1 cellular context compared by ENCODE assay signal in the genomic region with DNA sequence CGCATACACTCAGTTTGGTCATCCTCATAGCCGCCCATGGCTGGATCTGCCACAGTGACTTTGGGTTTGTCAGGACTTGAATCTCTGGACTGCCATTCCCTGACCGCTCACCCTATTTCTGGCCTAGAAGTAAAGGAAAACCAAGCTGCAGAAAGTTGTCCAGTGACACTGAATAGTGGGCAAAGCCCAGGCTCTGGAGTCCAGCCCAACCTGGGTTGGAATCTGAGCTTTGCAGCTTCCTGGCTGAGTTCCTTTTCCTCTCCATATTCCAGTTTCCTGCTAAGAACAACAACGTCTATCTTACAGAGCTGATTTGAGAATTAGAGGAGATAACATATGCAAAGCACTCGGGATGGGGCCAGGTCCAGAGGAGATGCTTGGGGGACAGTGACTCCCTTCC.
TF ChIP-seq lines count a peak whose summit lies in the region.

No MANE protein-coding gene starts in this region.

TF ChIP-seq in HepG2, 621 proteins besides CTCF, POLR2A, EP300 and RAD21:
- TF ChIP-seq SKI (IDR thresholded peaks at IDR 0.05; ENCODE audit: partially characterized antibody) (no peak), ZNF781 (CRISPR knock-in tag; IDR thresholded peaks at IDR 0.05; ENCODE audit: borderline replicate concordance, not compliant biosample characterization) (no peak), JDP2 (CRISPR knock-in tag; IDR thresholded peaks at IDR 0.05; ENCODE audit: borderline replicate concordance) (no peak), PRMT3 (CRISPR knock-in tag; IDR thresholded peaks at IDR 0.05; ENCODE audit: borderline replicate concordance, low read depth) (no peak), ZNF510 (CRISPR knock-in tag; IDR thresholded peaks at IDR 0.05; ENCODE audit: low read depth) (no peak), ZNF263 (CRISPR knock-in tag; IDR thresholded peaks at IDR 0.05) (no peak), ZNF562 (CRISPR knock-in tag; IDR thresholded peaks at IDR 0.05; ENCODE audit: borderline replicate concordance) (no peak), FOXC1 (CRISPR knock-in tag; IDR thresholded peaks at IDR 0.05; ENCODE audit: borderline replicate concordance) (no peak), AKAP8 (CRISPR knock-in tag; IDR thresholded peaks at IDR 0.05) (no peak), CCDC6 (CRISPR knock-in tag; IDR thresholded peaks at IDR 0.05) (no peak), CEBPG (CRISPR knock-in tag; IDR thresholded peaks at IDR 0.05) (no peak), KDM5B (CRISPR knock-in tag; IDR thresholded peaks at IDR 0.05; ENCODE audit: borderline replicate concordance) (no peak), ZNF550 (CRISPR knock-in tag; IDR thresholded peaks at IDR 0.05; ENCODE audit: borderline replicate concordance) (no peak), HHEX (CRISPR knock-in tag; IDR thresholded peaks at IDR 0.05) (no peak), ZNF24 (IDR thresholded peaks at IDR 0.05) (no peak)
- TF ChIP-seq, protein P1, sequence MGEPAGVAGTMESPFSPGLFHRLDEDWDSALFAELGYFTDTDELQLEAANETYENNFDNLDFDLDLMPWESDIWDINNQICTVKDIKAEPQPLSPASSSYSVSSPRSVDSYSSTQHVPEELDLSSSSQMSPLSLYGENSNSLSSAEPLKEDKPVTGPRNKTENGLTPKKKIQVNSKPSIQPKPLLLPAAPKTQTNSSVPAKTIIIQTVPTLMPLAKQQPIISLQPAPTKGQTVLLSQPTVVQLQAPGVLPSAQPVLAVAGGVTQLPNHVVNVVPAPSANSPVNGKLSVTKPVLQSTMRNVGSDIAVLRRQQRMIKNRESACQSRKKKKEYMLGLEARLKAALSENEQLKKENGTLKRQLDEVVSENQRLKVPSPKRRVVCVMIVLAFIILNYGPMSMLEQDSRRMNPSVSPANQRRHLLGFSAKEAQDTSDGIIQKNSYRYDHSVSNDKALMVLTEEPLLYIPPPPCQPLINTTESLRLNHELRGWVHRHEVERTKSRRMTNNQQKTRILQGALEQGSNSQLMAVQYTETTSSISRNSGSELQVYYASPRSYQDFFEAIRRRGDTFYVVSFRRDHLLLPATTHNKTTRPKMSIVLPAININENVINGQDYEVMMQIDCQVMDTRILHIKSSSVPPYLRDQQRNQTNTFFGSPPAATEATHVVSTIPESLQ (CRISPR knock-in tag; conservative IDR thresholded peaks at IDR 0.05): no peak
- TF ChIP-seq, protein P2, sequence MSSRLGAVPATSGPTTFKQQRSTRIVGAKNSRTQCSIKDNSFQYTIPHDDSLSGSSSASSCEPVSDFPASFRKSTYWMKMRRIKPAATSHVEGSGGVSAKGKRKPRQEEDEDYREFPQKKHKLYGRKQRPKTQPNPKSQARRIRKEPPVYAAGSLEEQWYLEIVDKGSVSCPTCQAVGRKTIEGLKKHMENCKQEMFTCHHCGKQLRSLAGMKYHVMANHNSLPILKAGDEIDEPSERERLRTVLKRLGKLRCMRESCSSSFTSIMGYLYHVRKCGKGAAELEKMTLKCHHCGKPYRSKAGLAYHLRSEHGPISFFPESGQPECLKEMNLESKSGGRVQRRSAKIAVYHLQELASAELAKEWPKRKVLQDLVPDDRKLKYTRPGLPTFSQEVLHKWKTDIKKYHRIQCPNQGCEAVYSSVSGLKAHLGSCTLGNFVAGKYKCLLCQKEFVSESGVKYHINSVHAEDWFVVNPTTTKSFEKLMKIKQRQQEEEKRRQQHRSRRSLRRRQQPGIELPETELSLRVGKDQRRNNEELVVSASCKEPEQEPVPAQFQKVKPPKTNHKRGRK (CRISPR knock-in tag; IDR thresholded peaks at IDR 0.05): no peak
- TF ChIP-seq, protein P3, sequence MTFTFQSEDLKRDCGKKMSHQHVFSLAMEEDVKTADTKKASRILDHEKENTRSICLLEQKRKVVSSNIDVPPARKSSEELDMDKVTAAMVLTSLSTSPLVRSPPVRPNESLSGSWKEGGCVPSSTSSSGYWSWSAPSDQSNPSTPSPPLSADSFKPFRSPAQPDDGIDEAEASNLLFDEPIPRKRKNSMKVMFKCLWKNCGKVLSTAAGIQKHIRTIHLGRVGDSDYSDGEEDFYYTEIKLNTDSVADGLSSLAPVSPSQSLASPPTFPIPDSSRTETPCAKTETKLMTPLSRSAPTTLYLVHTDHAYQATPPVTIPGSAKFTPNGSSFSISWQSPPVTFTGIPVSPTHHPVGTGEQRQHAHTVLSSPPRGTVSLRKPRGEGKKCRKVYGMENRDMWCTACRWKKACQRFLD (CRISPR knock-in tag; IDR thresholded peaks at IDR 0.05; ENCODE audit: borderline replicate concordance): no peak
- TF ChIP-seq, protein P4, sequence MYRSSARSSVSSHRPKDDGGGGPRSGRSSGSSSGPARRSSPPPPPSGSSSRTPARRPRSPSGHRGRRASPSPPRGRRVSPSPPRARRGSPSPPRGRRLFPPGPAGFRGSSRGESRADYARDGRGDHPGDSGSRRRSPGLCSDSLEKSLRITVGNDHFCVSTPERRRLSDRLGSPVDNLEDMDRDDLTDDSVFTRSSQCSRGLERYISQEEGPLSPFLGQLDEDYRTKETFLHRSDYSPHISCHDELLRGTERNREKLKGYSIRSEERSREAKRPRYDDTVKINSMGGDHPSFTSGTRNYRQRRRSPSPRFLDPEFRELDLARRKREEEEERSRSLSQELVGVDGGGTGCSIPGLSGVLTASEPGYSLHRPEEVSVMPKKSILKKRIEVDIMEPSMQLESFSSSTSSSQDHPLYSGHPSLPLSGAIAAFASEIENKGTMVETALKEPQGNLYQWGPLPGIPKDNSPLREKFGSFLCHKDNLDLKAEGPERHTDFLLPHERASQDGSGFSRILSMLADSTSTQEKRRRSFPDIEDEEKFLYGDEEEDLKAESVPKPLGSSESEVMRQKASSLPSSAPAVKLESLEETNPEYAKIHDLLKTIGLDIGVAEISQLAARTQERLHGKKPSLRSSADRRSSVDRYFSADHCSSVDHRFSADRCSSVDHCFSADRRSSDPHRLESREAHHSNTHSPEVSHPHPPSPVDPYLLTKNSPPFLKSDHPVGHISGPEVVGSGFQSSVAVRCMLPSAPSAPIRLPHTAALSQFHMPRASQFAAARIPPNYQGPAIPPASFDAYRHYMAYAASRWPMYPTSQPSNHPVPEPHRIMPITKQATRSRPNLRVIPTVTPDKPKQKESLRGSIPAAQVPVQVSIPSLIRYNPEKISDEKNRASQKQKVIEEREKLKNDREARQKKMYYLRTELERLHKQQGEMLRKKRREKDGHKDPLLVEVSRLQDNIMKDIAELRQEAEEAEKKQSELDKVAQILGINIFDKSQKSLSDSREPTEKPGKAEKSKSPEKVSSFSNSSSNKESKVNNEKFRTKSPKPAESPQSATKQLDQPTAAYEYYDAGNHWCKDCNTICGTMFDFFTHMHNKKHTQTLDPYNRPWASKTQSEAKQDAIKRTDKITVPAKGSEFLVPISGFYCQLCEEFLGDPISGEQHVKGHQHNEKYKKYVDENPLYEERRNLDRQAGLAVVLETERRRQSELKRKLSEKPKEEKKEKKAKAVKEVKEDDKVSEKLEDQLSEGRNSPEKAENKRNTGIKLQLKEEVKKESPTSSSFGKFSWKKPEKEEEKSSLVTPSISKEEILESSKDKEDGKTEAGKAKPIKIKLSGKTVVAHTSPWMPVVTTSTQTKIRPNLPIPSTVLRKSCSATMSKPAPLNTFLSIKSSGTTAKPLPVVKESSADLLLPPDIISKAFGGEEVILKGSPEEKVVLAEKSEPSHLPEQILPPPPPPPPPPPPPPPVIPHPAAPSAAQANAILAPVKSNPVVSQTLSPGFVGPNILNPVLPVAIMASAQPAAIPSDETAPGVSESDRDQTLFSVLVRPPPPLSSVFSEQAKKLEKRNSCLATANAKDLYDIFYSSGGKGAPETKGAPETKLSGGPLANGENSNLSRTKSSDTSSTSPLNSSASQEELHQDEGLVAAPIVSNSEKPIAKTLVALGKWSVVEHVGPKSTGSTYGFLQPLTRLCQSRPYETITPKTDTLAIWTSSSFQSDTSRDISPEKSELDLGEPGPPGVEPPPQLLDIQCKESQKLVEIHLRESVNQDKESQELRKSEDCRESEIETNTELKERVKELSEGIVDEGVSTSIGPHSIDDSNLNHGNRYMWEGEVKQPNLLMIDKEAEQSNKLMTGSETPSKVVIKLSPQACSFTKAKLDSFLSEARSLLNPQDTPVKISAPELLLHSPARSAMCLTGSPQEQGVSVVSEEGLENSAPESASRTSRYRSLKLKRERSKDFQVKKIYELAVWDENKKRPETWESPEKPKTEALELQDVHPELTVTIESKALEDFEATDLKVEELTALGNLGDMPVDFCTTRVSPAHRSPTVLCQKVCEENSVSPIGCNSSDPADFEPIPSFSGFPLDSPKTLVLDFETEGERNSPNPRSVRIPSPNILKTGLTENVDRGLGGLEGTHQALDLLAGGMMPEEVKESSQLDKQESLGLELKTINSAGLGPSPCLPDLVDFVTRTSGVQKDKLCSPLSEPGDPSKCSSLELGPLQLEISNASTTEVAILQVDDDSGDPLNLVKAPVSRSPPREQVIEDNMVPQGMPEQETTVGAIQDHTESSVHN (CRISPR knock-in tag; IDR thresholded peaks at IDR 0.05): no peak
TF ChIP-seq in HepG2: peak in this region for 0.
